Comparison of ENCODE assay signal across 14 cellular contexts in genomic region chr12:51329742-51330141, GRCh38. TPM values are rescaled to one million over a fixed set of nuclear protein-coding genes. Genes with fewer than 3 reads are reported as not detected.
DNase-seq lines count a peak whose midpoint lies in the region; ATAC-seq and TF ChIP-seq lines count a peak whose summit lies in the region.
"Had no signal": no experiment of that assay in that cellular context is flagged by ENCODE, and none has a peak within 500 bp of the region (broad histone marks: within the 10 kb centered on the region; RNA-seq: fewer than 3 reads in every experiment).

No MANE protein-coding gene starts in this region.

- H3K9me3 Mint-ChIP-seq in CD4-positive, alpha-beta T cell = no peaks in the 10 kb centered on the region
- no peaks in the 10 kb centered on the region for H3K9me3 Mint-ChIP-seq in activated CD8-positive, alpha-beta T cell treated with anti-CD3 and anti-CD28 coated beads, Interleukin-2, amount 10 ng/mL, durations not matched to agents 7 days and 5 days (ENCODE audit: insufficient read depth)
- H3K9me3 Mint-ChIP-seq in naive thymus-derived CD4-positive, alpha-beta T cell = no peaks in the 10 kb centered on the region

- no peak for TF ChIP-seq CTCF in CD4-positive, alpha-beta T cell (IDR thresholded peaks at IDR 0.05)
- no peak for TF ChIP-seq CTCF in foreskin keratinocyte (conservative IDR thresholded peaks at IDR 0.05)

- H3K4me3 ChIP-seq in naive thymus-derived CD4-positive, alpha-beta T cell (ENCODE audit: low read length) = peak overlapping the region; percentile 59

- H3K4me1 ChIP-seq in naive thymus-derived CD4-positive, alpha-beta T cell (ENCODE audit: control insufficient read depth in 2 of 2, insufficient read depth in 2 of 2, low read length in 2 of 2) = peaks cover 43 to 65% of the 10 kb centered on the region in 2 donors
- H3K4me1 ChIP-seq in foreskin keratinocyte = no peaks in the 10 kb centered on the region

- POLR2A ChIA-PET in CD4-positive, alpha-beta T cell (lab: Charles Lee) = interaction anchor here (0.6 to 3.8 kb wide), 8 partner anchors 10 to 111 kb away, joined by 3 to 53 read pairs (median 5); partner anchors contain the start of gene DAZAP2
- POLR2A ChIA-PET in activated CD8-positive, alpha-beta T cell treated with anti-CD3 and anti-CD28 coated beads, Interleukin-2, amount 10 ng/mL, durations not matched to agents 7 days and 5 days (lab: Charles Lee) = interaction anchor here (1.1 kb wide), 1 partner anchor 91 kb away, joined by 3 read pairs; the partner anchor contains the start of gene DAZAP2
- POLR2A ChIA-PET in naive thymus-derived CD4-positive, alpha-beta T cell (lab: Charles Lee) = interaction anchor here (0.5 to 23.8 kb wide), 8 partner anchors 7 to 86 kb away, joined by 3 to 320 read pairs (median 4); partner anchors contain the start of gene BIN2

- peak overlapping the region; percentile 87 for H3K27ac Mint-ChIP-seq in CD4-positive, alpha-beta T cell
- peak overlapping the region; percentile 8 for H3K27ac Mint-ChIP-seq in activated CD8-positive, alpha-beta T cell treated with anti-CD3 and anti-CD28 coated beads, Interleukin-2, amount 10 ng/mL, durations not matched to agents 7 days and 5 days
- peak overlapping the region; percentile 69 to 96 (median 92) for H3K27ac Mint-ChIP-seq in naive thymus-derived CD4-positive, alpha-beta T cell

- peak overlapping the region; percentile 76 for H3K4me3 Mint-ChIP-seq in CD4-positive, alpha-beta T cell
- peak overlapping the region; percentile 8 for H3K4me3 Mint-ChIP-seq in activated CD8-positive, alpha-beta T cell treated with anti-CD3 and anti-CD28 coated beads, Interleukin-2, amount 10 ng/mL, durations not matched to agents 7 days and 5 days
- H3K4me3 Mint-ChIP-seq in naive thymus-derived CD4-positive, alpha-beta T cell = peak overlapping the region; percentile 63 to 88 (median 80)

- CTCF ChIA-PET in CD4-positive, alpha-beta T cell (lab: Charles Lee) = interaction anchor here (1.0 to 1.4 kb wide), 3 partner anchors 11 to 112 kb away, joined by 3 to 6 read pairs (median 3); partner anchors contain the start of gene POU6F1
- CTCF ChIA-PET in activated CD8-positive, alpha-beta T cell treated with anti-CD3 and anti-CD28 coated beads, Interleukin-2, amount 10 ng/mL, durations not matched to agents 7 days and 5 days (lab: Charles Lee) = interaction anchor here (0.8 to 1.8 kb wide), 3 partner anchors 11 to 77 kb away, joined by 3 to 22 read pairs (median 3); no protein-coding TSS in a partner anchor
- CTCF ChIA-PET in naive thymus-derived CD4-positive, alpha-beta T cell (lab: Charles Lee) = interaction anchor here (0.6 to 2.1 kb wide), 3 partner anchors 8 to 77 kb away, joined by 4 to 18 read pairs (median 5); no protein-coding TSS in a partner anchor

- H3K27ac ChIP-seq in CD4-positive, alpha-beta T cell (ENCODE audit: low read depth, low read length) = peak overlapping the region; percentile 60
- H3K27ac ChIP-seq in KOPT-K1 (ENCODE audit: low read depth, low read length, poor library complexity, severe bottlenecking) (peak overlapping the region; percentile 20), foreskin keratinocyte (no peak overlapping the region)
- peak overlapping the region; percentile 65 for H3K27ac ChIP-seq in naive thymus-derived CD4-positive, alpha-beta T cell (ENCODE audit: low read depth, low read length)

- no peaks in the 10 kb centered on the region for H3K27me3 ChIP-seq in CD4-positive, alpha-beta T cell (ENCODE audit: control insufficient read depth, insufficient read depth, low read length)
- no peaks in the 10 kb centered on the region for H3K27me3 ChIP-seq in naive thymus-derived CD4-positive, alpha-beta T cell (ENCODE audit: control insufficient read depth in 2 of 2, insufficient read depth in 2 of 2, low read length in 2 of 2)
- no peaks in the 10 kb centered on the region for H3K27me3 ChIP-seq in foreskin keratinocyte

- H3K4me1 Mint-ChIP-seq in CD4-positive, alpha-beta T cell (ENCODE audit: low read depth) = peaks cover 69% of the 10 kb centered on the region
- peaks cover 53% of the 10 kb centered on the region for H3K4me1 Mint-ChIP-seq in activated CD8-positive, alpha-beta T cell treated with anti-CD3 and anti-CD28 coated beads, Interleukin-2, amount 10 ng/mL, durations not matched to agents 7 days and 5 days (ENCODE audit: low read depth)
- peaks cover 42 to 86% (median 70%) of the 10 kb centered on the region in 7 donors for H3K4me1 Mint-ChIP-seq in naive thymus-derived CD4-positive, alpha-beta T cell

- ATAC-seq in CD4-positive, alpha-beta T cell (ENCODE audit: poor library complexity) = peak; percentile 34
- no peak for ATAC-seq in activated CD8-positive, alpha-beta T cell treated with anti-CD3 and anti-CD28 coated beads, Interleukin-2, amount 10 ng/mL, durations not matched to agents 7 days and 5 days
- peak; percentile 40 for ATAC-seq in naive thymus-derived CD4-positive, alpha-beta T cell
- no peak for ATAC-seq in foreskin keratinocyte
- ATAC-seq in esophagus mucosa = no peak

- H3K36me3 ChIP-seq in KOPT-K1 (ENCODE audit: insufficient read depth, low read length) = no peaks in the 10 kb centered on the region
- H3K36me3 ChIP-seq in naive thymus-derived CD4-positive, alpha-beta T cell (ENCODE audit: control insufficient read depth in 2 of 3, insufficient read depth in 3 of 3, low read length in 3 of 3) = no peaks in the 10 kb centered on the region

- intact Hi-C loops in CD4-positive, alpha-beta T cell (cut with DNase I, micrococcal nuclease) = no loop called here
- intact Hi-C loops in naive thymus-derived CD4-positive, alpha-beta T cell (cut with micrococcal nuclease) = loop anchor here in 1 of 2 donors (1.0 kb wide), 1 partner anchor 10 kb away; no protein-coding TSS in a partner anchor

- H3K36me3 Mint-ChIP-seq in CD4-positive, alpha-beta T cell (ENCODE audit: low read depth) = no peaks in the 10 kb centered on the region
- H3K36me3 Mint-ChIP-seq in activated CD8-positive, alpha-beta T cell treated with anti-CD3 and anti-CD28 coated beads, Interleukin-2, amount 10 ng/mL, durations not matched to agents 7 days and 5 days (ENCODE audit: low read depth) = peaks cover 3% of the 10 kb centered on the region
- H3K36me3 Mint-ChIP-seq in naive thymus-derived CD4-positive, alpha-beta T cell = peaks cover 0 to 7% (median 0%) of the 10 kb centered on the region in 5 donors

- H3K9me3 ChIP-seq in CD4-positive, alpha-beta T cell (ENCODE audit: control insufficient read depth, low read length) = no peaks in the 10 kb centered on the region
- no peaks in the 10 kb centered on the region for H3K9me3 ChIP-seq in KOPT-K1 (ENCODE audit: insufficient read depth, low read length, poor library complexity, severe bottlenecking)
- H3K9me3 ChIP-seq in naive thymus-derived CD4-positive, alpha-beta T cell (ENCODE audit: control insufficient read depth in 2 of 3, low read length in 3 of 3) = no peaks in the 10 kb centered on the region

- DNase-seq in CD4-positive, alpha-beta T cell = no peak
- no peak for DNase-seq in activated CD8-positive, alpha-beta T cell treated with anti-CD3 and anti-CD28 coated beads, Interleukin-2, amount 10 ng/mL, durations not matched to agents 7 days and 5 days
- DNase-seq in naive thymus-derived CD4-positive, alpha-beta T cell = peak in 5 of 9 donors; percentile 31 to 60 (median 46)
- DNase-seq in NCI-H510A (lab: John Stamatoyannopoulos, UW) (no peak), foreskin keratinocyte (no peak), DMS 273 (lab: John Stamatoyannopoulos, UW; ENCODE audit: unreplicated experiment) (no peak)
- DNase-seq: anterior cingulate cortex; dermis blood vessel endothelial cell; NCI-H1930; stimulated activated CD4-positive, alpha-beta T cell treated with anti-CD3 and anti-CD28 coated beads, Interleukin-4, amount 100 ng/mL, for 4 hours had no signal

- H3K27me3 Mint-ChIP-seq in CD4-positive, alpha-beta T cell = no peaks in the 10 kb centered on the region
- H3K27me3 Mint-ChIP-seq in activated CD8-positive, alpha-beta T cell treated with anti-CD3 and anti-CD28 coated beads, Interleukin-2, amount 10 ng/mL, durations not matched to agents 7 days and 5 days (ENCODE audit: low read depth) = no peaks in the 10 kb centered on the region
- no peaks in the 10 kb centered on the region for H3K27me3 Mint-ChIP-seq in naive thymus-derived CD4-positive, alpha-beta T cell

RNA-seq across cellular contexts. Expression of gene BIN2, which starts 5.8 kb away (rescaled TPM):
- 100 to 1,000 TPM; 127 to 138 TPM for total RNA-seq in CD4-positive, alpha-beta T cell
- 100 to 1,000 TPM; 158 to 161 TPM for total RNA-seq in activated CD8-positive, alpha-beta T cell treated with anti-CD3 and anti-CD28 coated beads, Interleukin-2, amount 10 ng/mL, durations not matched to agents 7 days and 5 days
- total RNA-seq in naive thymus-derived CD4-positive, alpha-beta T cell = 100 to 1,000 TPM; 159 to 255 (median 249) TPM
- 100 to 1,000 TPM; 198 to 290 TPM for polyA plus RNA-seq in naive thymus-derived CD4-positive, alpha-beta T cell
- total RNA-seq in foreskin keratinocyte (not detected in 2 replicates), esophagus mucosa (1.5 TPM)
- polyA plus RNA-seq in foreskin keratinocyte = not detected in 2 replicates
- total RNA-seq: dermis blood vessel endothelial cell, renal cortical epithelial cell had no signal

RNA-seq across cellular contexts. Expression of gene CELA1, which starts 16.7 kb away (rescaled TPM):
- 1 to 10 TPM in 1 of 2 experiments, under 1 TPM in 1; 0.85 to 1.2 TPM for total RNA-seq in CD4-positive, alpha-beta T cell
- not detected for total RNA-seq in activated CD8-positive, alpha-beta T cell treated with anti-CD3 and anti-CD28 coated beads, Interleukin-2, amount 10 ng/mL, durations not matched to agents 7 days and 5 days
- total RNA-seq in naive thymus-derived CD4-positive, alpha-beta T cell = 1 to 10 TPM in 4 of 5 experiments, not detected in 1; 1.1 to 2.1 (median 1.4) TPM
- 1 to 10 TPM; 3.8 to 9.2 TPM for polyA plus RNA-seq in naive thymus-derived CD4-positive, alpha-beta T cell
- not detected in 2 replicates for total RNA-seq in foreskin keratinocyte
- not detected in 2 replicates for polyA plus RNA-seq in foreskin keratinocyte
- not detected for total RNA-seq in esophagus mucosa
- total RNA-seq: dermis blood vessel endothelial cell, mucosa of gallbladder, renal cortical epithelial cell had no signal

RNA-seq across cellular contexts. Expression of gene SMAGP, which starts 59.5 kb away (rescaled TPM):
- total RNA-seq in CD4-positive, alpha-beta T cell = 1 to 10 TPM; 2.5 to 3.0 TPM
- total RNA-seq in activated CD8-positive, alpha-beta T cell treated with anti-CD3 and anti-CD28 coated beads, Interleukin-2, amount 10 ng/mL, durations not matched to agents 7 days and 5 days = 1 to 10 TPM; 4.3 to 4.7 TPM
- 1 to 10 TPM; 1.5 to 7.4 (median 4.2) TPM for total RNA-seq in naive thymus-derived CD4-positive, alpha-beta T cell
- 10 to 100 TPM; 10.6 to 16.2 TPM for polyA plus RNA-seq in naive thymus-derived CD4-positive, alpha-beta T cell
- 30.9 and 35.1 TPM in 2 replicates for total RNA-seq in foreskin keratinocyte
- 41.6 and 44.9 TPM in 2 replicates for polyA plus RNA-seq in foreskin keratinocyte
- 96.2 TPM for total RNA-seq in esophagus mucosa

Comparison
In these comparisons a context has a peak if more than half of its experiments do, and no peak if none do; other contexts are left out.
1. ATAC-seq: peak in CD4-positive, alpha-beta T cell (single experiment) and naive thymus-derived CD4-positive, alpha-beta T cell (single experiment); none in activated CD8-positive, alpha-beta T cell treated with anti-CD3 and anti-CD28 coated beads, Interleukin-2, amount 10 ng/mL, durations not matched to agents 7 days and 5 days (single experiment), foreskin keratinocyte (single experiment) and esophagus mucosa (single experiment).
2. DNase-seq: peak in naive thymus-derived CD4-positive, alpha-beta T cell (5 of 9); none in CD4-positive, alpha-beta T cell (0 of 10), activated CD8-positive, alpha-beta T cell treated with anti-CD3 and anti-CD28 coated beads, Interleukin-2, amount 10 ng/mL, durations not matched to agents 7 days and 5 days (single experiment), NCI-H510A (single experiment), foreskin keratinocyte (0 of 2) and DMS 273 (single experiment).
3. H3K27ac Mint-ChIP-seq: peak in every context shown above with its lines; median percentile 92 in naive thymus-derived CD4-positive, alpha-beta T cell; 87 in CD4-positive, alpha-beta T cell; 8 in activated CD8-positive, alpha-beta T cell treated with anti-CD3 and anti-CD28 coated beads, Interleukin-2, amount 10 ng/mL, durations not matched to agents 7 days and 5 days.
4. H3K4me3 Mint-ChIP-seq: peak in every context shown above with its lines; median percentile 80 in naive thymus-derived CD4-positive, alpha-beta T cell; 76 in CD4-positive, alpha-beta T cell; 8 in activated CD8-positive, alpha-beta T cell treated with anti-CD3 and anti-CD28 coated beads, Interleukin-2, amount 10 ng/mL, durations not matched to agents 7 days and 5 days.
5. RNA of gene BIN2, which starts 5.8 kb away (total RNA-seq): 159 to 255 TPM in naive thymus-derived CD4-positive, alpha-beta T cell, 158 to 161 TPM in activated CD8-positive, alpha-beta T cell treated with anti-CD3 and anti-CD28 coated beads, Interleukin-2, amount 10 ng/mL, durations not matched to agents 7 days and 5 days and 127 to 138 TPM in CD4-positive, alpha-beta T cell; 1.5 TPM in esophagus mucosa (single experiment) and not detected in foreskin keratinocyte; every median in the first group is over 10 times any median in the second.